In genomic region chr3:47022540-47023161, GRCh38 we compare ENCODE assay signal across 10 cellular contexts. TPM values are rescaled to one million over a fixed set of nuclear protein-coding genes. Genes with fewer than 3 reads are reported as not detected.
DNase-seq lines count a peak whose midpoint lies in the region; ATAC-seq and TF ChIP-seq lines count a peak whose summit lies in the region.
"Had no signal": no experiment of that assay in that cellular context is flagged by ENCODE, and none has a peak within 500 bp of the region (broad histone marks: within the 10 kb centered on the region; RNA-seq: fewer than 3 reads in every experiment).

No MANE protein-coding gene starts in this region.

- TF ChIP-seq POLR2A in gastrocnemius medialis (IDR thresholded peaks at IDR 0.05), result peak in 1 of 2 donors; percentile 14

- intact Hi-C loops in gastrocnemius medialis (cut with DNase I; ENCODE audit: low total_unique reads), result no loop called here

- peaks cover 0 to 3% of the 10 kb centered on the region in 2 donors for H3K36me3 ChIP-seq in gastrocnemius medialis

- no peak overlapping the region for H3K4me3 ChIP-seq in gastrocnemius medialis

- H3K27me3 ChIP-seq in gastrocnemius medialis, result no peaks in the 10 kb centered on the region

- peak overlapping the region; percentile 72 to 88 (median 78) for H3K27ac ChIP-seq in gastrocnemius medialis

- H3K9me3 ChIP-seq in gastrocnemius medialis, result no peaks in the 10 kb centered on the region

- in situ Hi-C loops in gastrocnemius medialis (cut with MboI; ENCODE audit: low sequenced_read_pairs in 4 of 4) (loop anchor here in 1 of 4 donors (25.0 kb wide), 1 partner anchor 335 kb away; the partner anchor contains the start of gene ALS2CL), GM13976 (cut with MboI; ENCODE audit: low sequenced_read_pairs, unreplicated experiment) (loop anchor here (25.0 kb wide), 1 partner anchor 340 kb away; no protein-coding TSS in a partner anchor)

- ATAC-seq in gastrocnemius medialis (peak; percentile 91 to 95), HG02759 (IDR thresholded peaks at IDR 0.05; ENCODE audit: unreplicated experiment) (no peak)

- H3K4me1 ChIP-seq in gastrocnemius medialis, result peaks cover 36 to 55% of the 10 kb centered on the region in 2 donors

- DNase-seq in NCI-H2171 treated with DMSO at 0.1 percent for 48 hours (lab: John Stamatoyannopoulos, UW) (peak; percentile 9), NCI-H2171 (lab: John Stamatoyannopoulos, UW) (no peak), NCI-H2196 treated with DMSO at 0.1 percent for 48 hours (lab: John Stamatoyannopoulos, UW; ENCODE audit: unreplicated experiment) (peak; percentile 25), fibroblast of peridontal ligament (ENCODE audit: extremely low read depth) (peak; percentile 55), gastrocnemius medialis (peak; percentile 31 to 50), GM13976 (ENCODE audit: low spot score) (no peak)
- DNase-seq in activated naive CD4-positive, alpha-beta T cell treated with anti-CD3 and anti-CD28 coated beads, Interleukin-2, amount 50 U/mL, for 16 hours, result no peak
- DNase-seq: retina, T1000 had no signal

- TF ChIP-seq CTCF in gastrocnemius medialis (IDR thresholded peaks at IDR 0.05 in 4 of 5, conservative IDR thresholded peaks at IDR 0.05 in 1 of 5) (no peak), GM13976 (IDR thresholded peaks at IDR 0.05; ENCODE audit: borderline replicate concordance, control extremely low read depth, extremely low read depth, insufficient read depth, missing control alignments) (no peak)

RNA-seq across cellular contexts. Expression of gene NBEAL2, which starts 43.2 kb away (rescaled TPM):
- 1 to 10 TPM; 4.1 to 8.7 (median 7.5) TPM for total RNA-seq in gastrocnemius medialis

RNA-seq across cellular contexts. Expression of gene CCDC12, which starts 46.1 kb away (rescaled TPM):
- total RNA-seq in gastrocnemius medialis, result 10 to 100 TPM; 24.6 to 32.0 (median 29.0) TPM

Comparison
In these comparisons a context has a peak if more than half of its experiments do, and no peak if none do; other contexts are left out.
1. DNase-seq: peak in NCI-H2171 treated with DMSO at 0.1 percent for 48 hours (single experiment), NCI-H2196 treated with DMSO at 0.1 percent for 48 hours (single experiment), fibroblast of peridontal ligament (single experiment) and gastrocnemius medialis (2 of 2); none in NCI-H2171 (single experiment), GM13976 (single experiment) and activated naive CD4-positive, alpha-beta T cell treated with anti-CD3 and anti-CD28 coated beads, Interleukin-2, amount 50 U/mL, for 16 hours (single experiment).